Comparison of ENCODE assay signal across 1 cellular context in genomic region chr3:8658326-8659212, GRCh38.
TF ChIP-seq lines count a peak whose summit lies in the region.

No MANE protein-coding gene starts in this region.

TF ChIP-seq in SK-N-SH, 30 proteins besides CTCF, POLR2A, EP300 and RAD21 (continued from another document):
- TF ChIP-seq REST (IDR thresholded peaks at IDR 0.05; ENCODE audit: low read depth, low read length) (no peak), TAF1 (IDR thresholded peaks at IDR 0.05; ENCODE audit: borderline replicate concordance, low read depth, low read length) (no peak), NFIC (IDR thresholded peaks at IDR 0.05; ENCODE audit: borderline replicate concordance) (peak; percentile 67), ELF1 (IDR thresholded peaks at IDR 0.05) (no peak), RXRA (IDR thresholded peaks at IDR 0.05; ENCODE audit: borderline replicate concordance, low read depth) (no peak), CHD2 (IDR thresholded peaks at IDR 0.05; ENCODE audit: low read length, partially characterized antibody) (peak; percentile 63)
